ENCODE assay signal across 11 cellular contexts in genomic region chr4:48944252-48944651, GRCh38. TPM values are rescaled to one million over a fixed set of nuclear protein-coding genes. Genes with fewer than 3 reads are reported as not detected.
DNase-seq lines count a peak whose midpoint lies in the region; ATAC-seq, FAIRE-seq and TF ChIP-seq lines count a peak whose summit lies in the region.
"Had no signal": no experiment of that assay in that cellular context is flagged by ENCODE, and none has a peak within 500 bp of the region (broad histone marks: within the 10 kb centered on the region; RNA-seq: fewer than 3 reads in every experiment).

No MANE protein-coding gene starts in this region.

- H3K4me2 ChIP-seq in PC-3 (ENCODE audit: low read length) = peak overlapping the region; percentile 70

- H3K27me3 ChIP-seq in breast epithelium (no peaks in the 10 kb centered on the region), PC-3 (ENCODE audit: low read length) (no peaks in the 10 kb centered on the region), tibial nerve (no peaks in the 10 kb centered on the region)
- H3K27me3 ChIP-seq: cardiac muscle cell had no signal

- peaks cover 4% of the 10 kb centered on the region for H3F3A ChIP-seq in PC-3 (ENCODE audit: low read length, unreplicated experiment)

- no peaks in the 10 kb centered on the region for H3K79me2 ChIP-seq in PC-3 (ENCODE audit: low read length)

- peak; percentile 92 for FAIRE-seq in urothelium cell line (lab: Jason Lieb, UNC)

- DNase-seq in MCF 10A (ENCODE audit: unreplicated experiment) (peak; percentile 95), breast epithelium (ENCODE audit: low spot score in 2 of 2) (no peak), PC-3 (peak; percentile 93), fibroblast of mammary gland (ENCODE audit: low read depth) (peak; percentile 65), urothelium cell line (ENCODE audit: low spot score) (peak; percentile 80), dedifferentiated amniotic fluid mesenchymal stem cell (ENCODE audit: extremely low spot score) (no peak), DMS79 (lab: John Stamatoyannopoulos, UW) (no peak), tibial nerve (ENCODE audit: low spot score in 2 of 2) (no peak)

- H3K4me1 ChIP-seq in breast epithelium (no peaks in the 10 kb centered on the region), PC-3 (ENCODE audit: insufficient read depth, low read length) (peaks cover 41% of the 10 kb centered on the region), tibial nerve (no peaks in the 10 kb centered on the region)

- H4K20me1 ChIP-seq in PC-3 (ENCODE audit: low read length) = no peaks in the 10 kb centered on the region

- peaks cover 32% of the 10 kb centered on the region for H3K4me1 Mint-ChIP-seq in MCF 10A (ENCODE audit: insufficient read depth, unreplicated experiment)
- H3K4me1 Mint-ChIP-seq: B cell had no signal

- TF ChIP-seq EP300 in tibial nerve (IDR thresholded peaks at IDR 0.05) = no peak

- POLR2A ChIA-PET in MCF 10A (lab: Yijun Ruan, JAX) = interaction anchor here (0.6 to 2.3 kb wide), 13 partner anchors 12 to 307 kb away, joined by 3 to 15 read pairs (median 4); partner anchors contain the start of genes FRYL and OCIAD2
- POLR2A ChIA-PET in PC-3 (lab: Charles Lee; ENCODE audit: unreplicated experiment) = no interaction called here

- H3K27me3 Mint-ChIP-seq in MCF 10A (ENCODE audit: insufficient read depth, unreplicated experiment) = no peaks in the 10 kb centered on the region
- H3K27me3 Mint-ChIP-seq: stimulated activated naive CD8-positive, alpha-beta T cell treated with anti-CD3 and anti-CD28 coated beads, Interleukin-15, Interleukin-2, amounts not matched to agents 100 ng/mL and 50 ng/mL, for 24 hours had no signal

- BruUV-seq in MCF 10A (replicated peaks; lab: Mats Ljungman, UMichigan) (no TSS peak), PC-3 (replicated peaks; lab: Mats Ljungman, UMichigan) (no TSS peak)

- H3K27ac Mint-ChIP-seq in MCF 10A (ENCODE audit: low read depth, unreplicated experiment) = peak overlapping the region; percentile 93
- H3K27ac Mint-ChIP-seq: B cell; stimulated activated naive CD8-positive, alpha-beta T cell treated with anti-CD3 and anti-CD28 coated beads, Interleukin-15, Interleukin-2, amounts not matched to agents 100 ng/mL and 50 ng/mL, for 24 hours had no signal

- no peaks in the 10 kb centered on the region for H3K9me3 Mint-ChIP-seq in MCF 10A (ENCODE audit: unreplicated experiment)
- H3K9me3 Mint-ChIP-seq: stimulated activated naive CD8-positive, alpha-beta T cell treated with anti-CD3 and anti-CD28 coated beads, Interleukin-15, Interleukin-2, amounts not matched to agents 100 ng/mL and 50 ng/mL, for 24 hours had no signal

- no peaks in the 10 kb centered on the region for H3K36me3 Mint-ChIP-seq in MCF 10A (ENCODE audit: insufficient read depth, unreplicated experiment)

- H3K9me3 ChIP-seq in breast epithelium = no peaks in the 10 kb centered on the region
- H3K9me3 ChIP-seq in PC-3 (ENCODE audit: low read length) = no peaks in the 10 kb centered on the region
- H3K9me3 ChIP-seq in tibial nerve = no peaks in the 10 kb centered on the region

- CTCF ChIA-PET in MCF 10A (lab: Yijun Ruan, JAX) (interaction anchor here (0.6 to 5.5 kb wide), 15 partner anchors 9 to 281 kb away, joined by 3 to 52 read pairs (median 4); partner anchors contain the start of gene OCIAD2), PC-3 (lab: Charles Lee) (interaction anchor here (0.5 to 1.2 kb wide), 3 partner anchors 35 to 247 kb away, joined by 4 to 5 read pairs (median 4); no protein-coding TSS in a partner anchor)

- H3K27ac ChIP-seq in breast epithelium (no peak overlapping the region), PC-3 (ENCODE audit: low read length) (peak overlapping the region; percentile 95), tibial nerve (no peak overlapping the region)
- H3K27ac ChIP-seq: cardiac muscle cell had no signal

- WGBS in tibial nerve, 2 donors = 74 to 76% methylated on average over 8 of the region's 8 CpGs

- TF ChIP-seq POLR2A in breast epithelium (IDR thresholded peaks at IDR 0.05) (no peak), tibial nerve (IDR thresholded peaks at IDR 0.05) (no peak)

- peak; percentile 92 for ATAC-seq in PC-3

- TF ChIP-seq CTCF in MCF 10A (IDR thresholded peaks at IDR 0.05; ENCODE audit: unreplicated experiment) = no peak
- no peak for TF ChIP-seq CTCF in breast epithelium (IDR thresholded peaks at IDR 0.05)
- no peak for TF ChIP-seq CTCF in PC-3 (conservative IDR thresholded peaks at IDR 0.05; ENCODE audit: low read depth, low read length)
- TF ChIP-seq CTCF in fibroblast of mammary gland (conservative IDR thresholded peaks at IDR 0.05; ENCODE audit: control insufficient read depth, insufficient read depth, low read depth, low read length) = no peak
- TF ChIP-seq CTCF in tibial nerve (IDR thresholded peaks at IDR 0.05) = no peak

- H3K4me3 ChIP-seq in breast epithelium (no peak overlapping the region), PC-3 (ENCODE audit: low read length) (peak overlapping the region; percentile 38), fibroblast of mammary gland (ENCODE audit: control insufficient read depth, low read depth, low read length) (no peak overlapping the region), tibial nerve (no peak overlapping the region)
- H3K4me3 ChIP-seq: cardiac muscle cell had no signal

- peak overlapping the region; percentile 48 for H3K4me3 Mint-ChIP-seq in MCF 10A (ENCODE audit: unreplicated experiment)
- H3K4me3 Mint-ChIP-seq: B cell; stimulated activated naive CD8-positive, alpha-beta T cell treated with anti-CD3 and anti-CD28 coated beads, Interleukin-15, Interleukin-2, amounts not matched to agents 100 ng/mL and 50 ng/mL, for 24 hours had no signal

- H3K9ac ChIP-seq in PC-3 (ENCODE audit: low read length) = peak overlapping the region; percentile 50

- no peaks in the 10 kb centered on the region for H3K36me3 ChIP-seq in breast epithelium
- no peaks in the 10 kb centered on the region for H3K36me3 ChIP-seq in PC-3 (ENCODE audit: low read depth, low read length)
- no peaks in the 10 kb centered on the region for H3K36me3 ChIP-seq in tibial nerve
- H3K36me3 ChIP-seq: cardiac muscle cell had no signal

- intact Hi-C loops in MCF 10A (cut with micrococcal nuclease) = loop anchor here (1.0 to 5.0 kb wide), 3 partner anchors 35 to 164 kb away; partner anchors contain the start of genes FRYL and OCIAD1
- intact Hi-C loops in breast epithelium (cut with DNase I; ENCODE audit: low total_unique reads) = no loop called here
- intact Hi-C loops in PC-3 (cut with micrococcal nuclease) = loop anchor here (1.0 kb wide), 1 partner anchor 10 kb away; no protein-coding TSS in a partner anchor

- H2AFZ ChIP-seq in PC-3 (ENCODE audit: low read length) = peak overlapping the region; percentile 57

- H3K9me2 ChIP-seq in PC-3 (replicated peaks; ENCODE audit: low read length) = no peaks in the 10 kb centered on the region

RNA-seq across cellular contexts. Expression of gene OCIAD2, which starts 37.7 kb away (rescaled TPM):
- total RNA-seq in MCF 10A (2022) (66.3 and 94.1 TPM in 2 replicates), breast epithelium (10 to 100 TPM in 1 of 3 donors, 1 to 10 TPM in 2; 9.2 to 22.0 (median 9.9) TPM), PC-3 (2014; rRNA removed) (169 and 255 TPM in 2 replicates), tibial nerve (1 to 10 TPM in 3 of 4 donors, under 1 TPM in 1; 0.84 to 5.1 (median 2.9) TPM)

RNA-seq across cellular contexts. Expression of gene CWH43, which starts 41.8 kb away (rescaled TPM):
- not detected in 2 replicates for total RNA-seq in MCF 10A (2022)
- under 1 TPM in 1 of 3 donors, not detected in 2; 0.66 TPM for total RNA-seq in breast epithelium
- total RNA-seq in PC-3 (2014; rRNA removed) = 2.2 and 3.0 TPM in 2 replicates
- not detected for total RNA-seq in tibial nerve
- total RNA-seq: B cell, cardiac muscle cell had no signal

Comparison
In these comparisons a context has a peak if more than half of its experiments do, and no peak if none do; other contexts are left out.
1. DNase-seq: peak in MCF 10A (single experiment), PC-3 (single experiment), fibroblast of mammary gland (single experiment) and urothelium cell line (single experiment); none in breast epithelium (0 of 2), dedifferentiated amniotic fluid mesenchymal stem cell (single experiment), DMS79 (single experiment) and tibial nerve (0 of 2).